Comparison of ENCODE assay signal across 19 cellular contexts in genomic region chr7:42254217-42254616, GRCh38. TPM values are rescaled to one million over a fixed set of nuclear protein-coding genes. Genes with fewer than 3 reads are reported as not detected.
DNase-seq lines count a peak whose midpoint lies in the region; ATAC-seq and TF ChIP-seq lines count a peak whose summit lies in the region.
"Had no signal": no experiment of that assay in that cellular context is flagged by ENCODE, and none has a peak within 500 bp of the region (broad histone marks: within the 10 kb centered on the region; RNA-seq: fewer than 3 reads in every experiment).

No MANE protein-coding gene starts in this region.

- peaks cover 3% of the 10 kb centered on the region for H3K9me3 Mint-ChIP-seq in CD4-positive, alpha-beta T cell
- H3K9me3 Mint-ChIP-seq in activated CD8-positive, alpha-beta T cell treated with anti-CD3 and anti-CD28 coated beads, Interleukin-2, amount 10 ng/mL, durations not matched to agents 7 days and 5 days (ENCODE audit: insufficient read depth): no peaks in the 10 kb centered on the region
- H3K9me3 Mint-ChIP-seq: activated naive CD8-positive, alpha-beta T cell treated with anti-CD3 and anti-CD28 coated beads, Interleukin-2, amount 50 U/mL, for 24 hours had no signal

- no peak overlapping the region for H3K27ac ChIP-seq in CD4-positive, alpha-beta T cell (ENCODE audit: low read depth, low read length)
- H3K27ac ChIP-seq: lower lobe of right lung, parathyroid adenoma, suprapubic skin, WERI-Rb-1 had no signal

- peak; percentile 46 for DNase-seq in GM03348 (ENCODE audit: low spot score)
- DNase-seq in NCI-H226: peak; percentile 38
- DNase-seq in choroid plexus epithelial cell (ENCODE audit: low read depth): peak; percentile 63
- no peak for DNase-seq in omental fat pad (ENCODE audit: low spot score)
- DNase-seq in CD4-positive, alpha-beta T cell: no peak
- no peak for DNase-seq in activated CD8-positive, alpha-beta T cell treated with anti-CD3 and anti-CD28 coated beads, Interleukin-2, amount 10 ng/mL, durations not matched to agents 7 days and 5 days
- DNase-seq in DMS53 (lab: John Stamatoyannopoulos, UW): no peak
- DNase-seq: activated CD4-positive, alpha-beta memory T cell treated with anti-CD3 and anti-CD28 coated beads for 36 hours; activated naive CD8-positive, alpha-beta T cell treated with anti-CD3 and anti-CD28 coated beads, Interleukin-2, amount 50 U/mL, for 24 hours; central memory CD4-positive, alpha-beta T cell; effector CD8-positive, alpha-beta T cell; lower lobe of right lung; NCI-H1092; NCI-H2081; T-helper 1 cell; WERI-Rb-1 had no signal

- no peaks in the 10 kb centered on the region for H3K36me3 Mint-ChIP-seq in CD4-positive, alpha-beta T cell (ENCODE audit: low read depth)
- H3K36me3 Mint-ChIP-seq in activated CD8-positive, alpha-beta T cell treated with anti-CD3 and anti-CD28 coated beads, Interleukin-2, amount 10 ng/mL, durations not matched to agents 7 days and 5 days (ENCODE audit: low read depth): no peaks in the 10 kb centered on the region
- H3K36me3 Mint-ChIP-seq: activated CD4-positive, alpha-beta memory T cell treated with anti-CD3 and anti-CD28 coated beads for 36 hours had no signal

- H3K4me3 Mint-ChIP-seq in CD4-positive, alpha-beta T cell: no peak overlapping the region
- no peak overlapping the region for H3K4me3 Mint-ChIP-seq in activated CD8-positive, alpha-beta T cell treated with anti-CD3 and anti-CD28 coated beads, Interleukin-2, amount 10 ng/mL, durations not matched to agents 7 days and 5 days
- H3K4me3 Mint-ChIP-seq: activated CD4-positive, alpha-beta memory T cell treated with anti-CD3 and anti-CD28 coated beads for 36 hours; activated naive CD8-positive, alpha-beta T cell treated with anti-CD3 and anti-CD28 coated beads, Interleukin-2, amount 50 U/mL, for 24 hours had no signal

- POLR2A ChIA-PET in CD4-positive, alpha-beta T cell (lab: Charles Lee): no interaction called here
- POLR2A ChIA-PET in activated CD8-positive, alpha-beta T cell treated with anti-CD3 and anti-CD28 coated beads, Interleukin-2, amount 10 ng/mL, durations not matched to agents 7 days and 5 days (lab: Charles Lee): no interaction called here

- no peak overlapping the region for H3K4me3 ChIP-seq in choroid plexus epithelial cell (ENCODE audit: low read depth, low read length)
- H3K4me3 ChIP-seq: lower lobe of right lung, suprapubic skin had no signal

- no peaks in the 10 kb centered on the region for H3K4me1 Mint-ChIP-seq in CD4-positive, alpha-beta T cell (ENCODE audit: low read depth)
- no peaks in the 10 kb centered on the region for H3K4me1 Mint-ChIP-seq in activated CD8-positive, alpha-beta T cell treated with anti-CD3 and anti-CD28 coated beads, Interleukin-2, amount 10 ng/mL, durations not matched to agents 7 days and 5 days (ENCODE audit: low read depth)
- H3K4me1 Mint-ChIP-seq: activated naive CD8-positive, alpha-beta T cell treated with anti-CD3 and anti-CD28 coated beads, Interleukin-2, amount 50 U/mL, for 24 hours had no signal

- TF ChIP-seq CTCF in choroid plexus epithelial cell (conservative IDR thresholded peaks at IDR 0.05; ENCODE audit: low read depth, low read length) (no peak), omental fat pad (IDR thresholded peaks at IDR 0.05) (no peak)
- no peak for TF ChIP-seq CTCF in CD4-positive, alpha-beta T cell (IDR thresholded peaks at IDR 0.05)

- no peaks in the 10 kb centered on the region for H3K9me3 ChIP-seq in CD4-positive, alpha-beta T cell (ENCODE audit: control insufficient read depth, low read length)
- H3K9me3 ChIP-seq: lower lobe of right lung, suprapubic skin had no signal

- CTCF ChIA-PET in CD4-positive, alpha-beta T cell (lab: Charles Lee): no interaction called here
- CTCF ChIA-PET in activated CD8-positive, alpha-beta T cell treated with anti-CD3 and anti-CD28 coated beads, Interleukin-2, amount 10 ng/mL, durations not matched to agents 7 days and 5 days (lab: Charles Lee): no interaction called here

- H3K27me3 Mint-ChIP-seq in CD4-positive, alpha-beta T cell: peaks cover 8% of the 10 kb centered on the region
- H3K27me3 Mint-ChIP-seq in activated CD8-positive, alpha-beta T cell treated with anti-CD3 and anti-CD28 coated beads, Interleukin-2, amount 10 ng/mL, durations not matched to agents 7 days and 5 days (ENCODE audit: low read depth): no peaks in the 10 kb centered on the region
- H3K27me3 Mint-ChIP-seq: activated CD4-positive, alpha-beta memory T cell treated with anti-CD3 and anti-CD28 coated beads for 36 hours; activated naive CD8-positive, alpha-beta T cell treated with anti-CD3 and anti-CD28 coated beads, Interleukin-2, amount 50 U/mL, for 24 hours had no signal

- intact Hi-C loops in CD4-positive, alpha-beta T cell (cut with DNase I, micrococcal nuclease): no loop called here

- no peaks in the 10 kb centered on the region for H3K27me3 ChIP-seq in CD4-positive, alpha-beta T cell (ENCODE audit: control insufficient read depth, insufficient read depth, low read length)
- H3K27me3 ChIP-seq: suprapubic skin had no signal

- ATAC-seq in omental fat pad (ENCODE audit: low FRiP score) (peak; percentile 78), GM18519 (IDR thresholded peaks at IDR 0.05; ENCODE audit: low FRiP score, unreplicated experiment) (no peak)
- ATAC-seq in CD4-positive, alpha-beta T cell (ENCODE audit: poor library complexity): no peak
- no peak for ATAC-seq in activated CD8-positive, alpha-beta T cell treated with anti-CD3 and anti-CD28 coated beads, Interleukin-2, amount 10 ng/mL, durations not matched to agents 7 days and 5 days
- ATAC-seq: activated naive CD8-positive, alpha-beta T cell treated with anti-CD3 and anti-CD28 coated beads, Interleukin-2, amount 50 U/mL, for 24 hours; lower lobe of right lung had no signal

- H3K27ac Mint-ChIP-seq in CD4-positive, alpha-beta T cell: no peak overlapping the region
- no peak overlapping the region for H3K27ac Mint-ChIP-seq in activated CD8-positive, alpha-beta T cell treated with anti-CD3 and anti-CD28 coated beads, Interleukin-2, amount 10 ng/mL, durations not matched to agents 7 days and 5 days
- H3K27ac Mint-ChIP-seq: activated CD4-positive, alpha-beta memory T cell treated with anti-CD3 and anti-CD28 coated beads for 36 hours; activated naive CD8-positive, alpha-beta T cell treated with anti-CD3 and anti-CD28 coated beads, Interleukin-2, amount 50 U/mL, for 24 hours had no signal

RNA-seq across cellular contexts. Expression of gene GLI3, which starts 17.2 kb away (rescaled TPM):
- total RNA-seq in omental fat pad: 10 to 100 TPM in 3 of 4 donors, 1 to 10 TPM in 1; 10.0 to 19.2 (median 14.6) TPM
- under 1 TPM; 0.28 to 0.36 TPM for total RNA-seq in CD4-positive, alpha-beta T cell
- total RNA-seq in activated CD8-positive, alpha-beta T cell treated with anti-CD3 and anti-CD28 coated beads, Interleukin-2, amount 10 ng/mL, durations not matched to agents 7 days and 5 days: not detected

Comparison
In these comparisons a context has a peak if more than half of its experiments do, and no peak if none do; other contexts are left out.
1. DNase-seq: peak in GM03348 (single experiment), NCI-H226 (single experiment) and choroid plexus epithelial cell (single experiment); none in omental fat pad (single experiment), CD4-positive, alpha-beta T cell (0 of 10), activated CD8-positive, alpha-beta T cell treated with anti-CD3 and anti-CD28 coated beads, Interleukin-2, amount 10 ng/mL, durations not matched to agents 7 days and 5 days (single experiment) and DMS53 (single experiment).
2. RNA of gene GLI3, which starts 17.2 kb away (total RNA-seq): 10.0 to 19.2 TPM in omental fat pad; 0.28 to 0.36 TPM in CD4-positive, alpha-beta T cell and not detected in activated CD8-positive, alpha-beta T cell treated with anti-CD3 and anti-CD28 coated beads, Interleukin-2, amount 10 ng/mL, durations not matched to agents 7 days and 5 days; every median in the first group is over 4 times any median in the second.